Comparison of ENCODE assay signal across 8 cellular contexts in the genomic region with DNA sequence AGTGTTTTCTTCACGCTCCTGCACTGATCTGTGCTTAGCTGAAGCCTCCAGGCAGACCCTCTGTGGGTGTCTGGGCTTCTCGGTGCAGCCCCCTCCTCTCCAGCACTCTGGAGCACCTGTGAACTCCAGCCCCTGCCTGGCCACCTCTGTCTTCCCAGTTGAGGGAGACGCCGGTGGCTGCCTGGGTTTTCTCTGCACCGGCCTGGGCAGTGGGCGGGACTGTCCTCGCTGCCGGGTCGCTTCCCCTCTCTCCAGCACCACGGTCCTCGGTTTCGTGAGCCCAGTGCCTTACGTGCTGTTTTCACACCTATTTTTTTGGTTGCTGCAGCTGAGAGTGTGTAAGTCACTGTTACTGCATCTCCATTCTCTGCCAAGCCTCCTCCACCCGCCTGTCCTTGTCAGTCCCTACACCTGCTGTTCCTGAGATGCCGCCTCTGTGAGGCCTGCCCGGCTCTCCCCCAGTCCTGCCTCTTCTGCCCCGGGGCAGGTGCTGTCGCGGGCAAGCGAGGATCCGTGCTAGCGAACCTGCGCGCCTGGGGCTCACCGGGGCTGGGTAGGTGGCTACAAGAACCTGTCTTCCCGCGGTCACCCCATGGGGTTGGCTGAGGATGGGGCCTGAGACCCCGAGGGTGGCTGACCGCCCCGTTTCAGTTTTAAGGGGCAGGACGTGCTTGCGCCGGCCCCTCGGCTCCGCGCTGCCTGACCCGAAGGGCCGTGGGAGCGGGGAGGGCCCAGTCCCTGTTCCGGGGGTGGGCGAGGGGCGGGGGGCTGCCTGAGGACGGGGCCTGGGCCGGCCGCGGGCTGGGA. TPM values are rescaled to one million over a fixed set of nuclear protein-coding genes. Genes with fewer than 3 reads are reported as not detected.
A peak's percentile ranks its signal among the peaks of the same experiment; 100 is the strongest.
DNase-seq lines count a peak whose midpoint lies in the region; ATAC-seq and TF ChIP-seq lines count a peak whose summit lies in the region.

No MANE protein-coding gene starts in this region.

- H3K27ac Mint-ChIP-seq in Calu3 (ENCODE audit: unreplicated experiment) (no peak overlapping the region), progenitor cell of endocrine pancreas (peak overlapping the region; percentile 35)

- H3K4me1 Mint-ChIP-seq in Calu3 (ENCODE audit: low read depth, unreplicated experiment), result peaks cover 12% of the 10 kb centered on the region
- H3K4me1 Mint-ChIP-seq in progenitor cell of endocrine pancreas (ENCODE audit: low read depth), result peaks cover 14% of the 10 kb centered on the region

- H3K4me3 Mint-ChIP-seq in Calu3 (ENCODE audit: low read depth, unreplicated experiment) (peak overlapping the region; percentile 56), progenitor cell of endocrine pancreas (ENCODE audit: low read depth) (peak overlapping the region; percentile 63)

- H3K27me3 Mint-ChIP-seq in Calu3 (ENCODE audit: unreplicated experiment) (peaks cover 34% of the 10 kb centered on the region), progenitor cell of endocrine pancreas (peaks cover 39% of the 10 kb centered on the region)

- peak overlapping the region; percentile 70 for H3K4me3 ChIP-seq in fibroblast of the aortic adventitia (ENCODE audit: low read depth, low read length)

- intact Hi-C loops in Calu3 (cut with micrococcal nuclease; ENCODE audit: unreplicated experiment), result no loop called here

- H3K36me3 Mint-ChIP-seq in Calu3 (ENCODE audit: insufficient read depth, unreplicated experiment), result peaks cover 39% of the 10 kb centered on the region
- peaks cover 6% of the 10 kb centered on the region for H3K36me3 Mint-ChIP-seq in progenitor cell of endocrine pancreas (ENCODE audit: insufficient read depth)

- DNase-seq in Calu3 (no peak), fibroblast of the aortic adventitia (ENCODE audit: low read depth) (no peak), progenitor cell of endocrine pancreas (ENCODE audit: low spot score, unreplicated experiment) (no peak), cerebellar cortex (ENCODE audit: low spot score) (no peak)
- DNase-seq in activated CD8-positive, alpha-beta memory T cell treated with anti-CD3 and anti-CD28 coated beads for 24 hours, result peak; percentile 79

- TF ChIP-seq CTCF in Calu3 (IDR thresholded peaks at IDR 0.05; ENCODE audit: unreplicated experiment), result no peak
- TF ChIP-seq CTCF in fibroblast of the aortic adventitia (IDR thresholded peaks at IDR 0.05; ENCODE audit: insufficient read depth, low read length), result no peak
- TF ChIP-seq CTCF in progenitor cell of endocrine pancreas (IDR thresholded peaks at IDR 0.05; ENCODE audit: unreplicated experiment), result no peak

- CTCF ChIA-PET in Calu3 (lab: Charles Lee), result no interaction called here

- ATAC-seq in HG03432 (IDR thresholded peaks at IDR 0.05; ENCODE audit: unreplicated experiment) (peak; percentile 6), GM21576 (IDR thresholded peaks at IDR 0.05; ENCODE audit: unreplicated experiment) (no peak), HG02763 (IDR thresholded peaks at IDR 0.05; ENCODE audit: unreplicated experiment) (no peak)

- no TSS peak for BruUV-seq in Calu3 (replicated peaks; lab: Mats Ljungman, UMichigan)

- H3K9me3 Mint-ChIP-seq in Calu3 (ENCODE audit: low read depth, unreplicated experiment) (no peaks in the 10 kb centered on the region), progenitor cell of endocrine pancreas (ENCODE audit: low read depth) (no peaks in the 10 kb centered on the region)

RNA-seq across cellular contexts. Expression of gene FGFRL1, which starts 2.4 kb away (rescaled TPM):
- total RNA-seq in Calu3 (2022) (36.8 and 43.2 TPM in 2 replicates), fibroblast of the aortic adventitia (ENCODE audit: low replicate concordance) (14.1 and 27.4 TPM in 2 replicates), progenitor cell of endocrine pancreas (121 and 126 TPM in 2 replicates)

RNA-seq across cellular contexts. Expression of gene SLC26A1, which starts 15.8 kb away (rescaled TPM):
- total RNA-seq in Calu3 (2022), result 0.49 and 0.68 TPM in 2 replicates
- total RNA-seq in fibroblast of the aortic adventitia (ENCODE audit: low replicate concordance), result 0.27 TPM in 1 of 2 replicates, not detected in the other
- 2.6 and 3.3 TPM in 2 replicates for total RNA-seq in progenitor cell of endocrine pancreas

RNA-seq across cellular contexts. Expression of gene IDUA, which starts 22.2 kb away (rescaled TPM):
- total RNA-seq in Calu3 (2022) (36.9 and 38.8 TPM in 2 replicates), fibroblast of the aortic adventitia (ENCODE audit: low replicate concordance) (20.3 and 21.7 TPM in 2 replicates), progenitor cell of endocrine pancreas (79.4 and 87.0 TPM in 2 replicates)

RNA-seq across cellular contexts. Expression of gene DGKQ, which starts 35.7 kb away (rescaled TPM):
- total RNA-seq in Calu3 (2022), result 8.8 and 11.8 TPM in 2 replicates
- 9.9 and 13.7 TPM in 2 replicates for total RNA-seq in fibroblast of the aortic adventitia (ENCODE audit: low replicate concordance)
- 21.6 and 24.9 TPM in 2 replicates for total RNA-seq in progenitor cell of endocrine pancreas
